Comparison of ENCODE assay signal across 16 cellular contexts in the genomic region with DNA sequence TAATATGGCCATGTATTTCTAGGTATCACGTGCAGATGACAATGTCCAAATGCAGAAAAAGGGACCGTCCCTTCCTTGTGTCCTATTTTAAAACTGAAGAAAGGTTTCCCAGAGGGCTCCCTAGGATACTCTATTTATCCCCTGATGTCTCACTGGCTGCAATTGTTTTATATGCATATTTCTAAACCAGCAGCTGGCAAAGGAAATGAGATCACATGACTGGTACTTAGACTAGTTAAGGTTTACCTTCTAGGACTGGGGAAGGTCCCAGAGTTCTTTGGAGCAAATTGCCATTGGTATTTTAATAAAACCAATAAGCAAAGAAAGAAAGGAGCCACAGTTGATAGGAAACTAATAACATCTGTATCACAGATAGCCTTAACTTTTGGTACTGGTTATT.
"Had no signal": no experiment of that assay in that cellular context is flagged by ENCODE, and none has a peak within 500 bp of the region (broad histone marks: within the 10 kb centered on the region; RNA-seq: fewer than 3 reads in every experiment).

No MANE protein-coding gene starts in this region.

- H3K4me3 ChIP-seq: colonic mucosa, heart left ventricle, psoas muscle, right atrium auricular region, sigmoid colon, skin epidermis, stomach had no signal

- H3K27me3 Mint-ChIP-seq: naive thymus-derived CD8-positive, alpha-beta T cell had no signal

- ATAC-seq: foreskin keratinocyte; heart left ventricle; naive thymus-derived CD8-positive, alpha-beta T cell; psoas muscle had no signal

- H3K27me3 ChIP-seq: colonic mucosa, foreskin keratinocyte, heart left ventricle, neutrophil, right atrium auricular region, sigmoid colon, stomach had no signal

- H3K4me3 Mint-ChIP-seq: naive thymus-derived CD8-positive, alpha-beta T cell had no signal

- H3K27ac ChIP-seq: colonic mucosa, foreskin keratinocyte, heart left ventricle, neutrophil, psoas muscle, right atrium auricular region, skin epidermis, stomach had no signal

- H3K36me3 ChIP-seq: colonic mucosa had no signal

- DNase-seq: colonic mucosa; dermis blood vessel endothelial cell; foreskin keratinocyte; heart left ventricle; hippocampal formation; mammary epithelial cell; naive thymus-derived CD8-positive, alpha-beta T cell; psoas muscle; sigmoid colon; stimulated activated CD4-positive, alpha-beta T cell treated with anti-CD3 and anti-CD28 coated beads, Interleukin-12 subunit alpha, Interleukin-12 subunit beta, amount 100 ng/mL, for 4 hours; stimulated activated naive CD4-positive, alpha-beta T cell; stomach; trophoblast cell had no signal

- H3K9me3 ChIP-seq: colonic mucosa, heart left ventricle, neutrophil, psoas muscle, right atrium auricular region, sigmoid colon, stomach had no signal

- H3K4me1 ChIP-seq: colonic mucosa had no signal
